ENCODE assay signal across 8 cellular contexts in genomic region chr5:178232124-178232919, GRCh38. TPM values are rescaled to one million over a fixed set of nuclear protein-coding genes. Genes with fewer than 3 reads are reported as not detected.
DNase-seq lines count a peak whose midpoint lies in the region; ATAC-seq and TF ChIP-seq lines count a peak whose summit lies in the region.

PHYKPL (minus strand) TSS chr5:178232802; CDS start chr5:178232550, 252 bp downstream.

- H3K36me3 ChIP-seq in endodermal cell (ENCODE audit: control insufficient read depth, insufficient read depth, low read length) (peaks cover 39% of the 10 kb centered on the region), mesodermal cell (ENCODE audit: control insufficient read depth, insufficient read depth, low read length) (peaks cover 42% of the 10 kb centered on the region)

- 0% methylated on average over 36 to 102 of the region's 102 CpGs for WGBS in endodermal cell (ENCODE audit: insufficient coverage in 1 of 2, insufficient read length in 1 of 2), 2 experiments
- 1% methylated on average over 76 to 92 of the region's 102 CpGs for WGBS in mesodermal cell (ENCODE audit: insufficient coverage in 2 of 2), 2 experiments

- DNase-seq in AG10803 (ENCODE audit: low read depth) (peak; percentile 71), NCI-H774 (lab: John Stamatoyannopoulos, UW) (peak; percentile 51), endodermal cell (peak; percentile 88)
- peak; percentile 85 for DNase-seq in activated CD8-positive, alpha-beta memory T cell treated with anti-CD3 and anti-CD28 coated beads, Interleukin-2, amount 10 ng/mL, durations not matched to agents 7 days and 5 days
- peak; percentile 56 to 63 for DNase-seq in stimulated activated CD8-positive, alpha-beta memory T cell treated with anti-CD3 and anti-CD28 coated beads, Interleukin-15, amount 100 ng/mL, for 48 hours (ENCODE audit: low read depth in 2 of 2)

- no peaks in the 10 kb centered on the region for H3K9me3 Mint-ChIP-seq in activated CD8-positive, alpha-beta memory T cell treated with anti-CD3 and anti-CD28 coated beads, Interleukin-2, amount 10 ng/mL, durations not matched to agents 7 days and 5 days (ENCODE audit: low read depth)
- no peaks in the 10 kb centered on the region for H3K9me3 Mint-ChIP-seq in endodermal cell

- no peaks in the 10 kb centered on the region for H3K27me3 Mint-ChIP-seq in activated CD8-positive, alpha-beta memory T cell treated with anti-CD3 and anti-CD28 coated beads, Interleukin-2, amount 10 ng/mL, durations not matched to agents 7 days and 5 days
- no peaks in the 10 kb centered on the region for H3K27me3 Mint-ChIP-seq in endodermal cell (ENCODE audit: insufficient read depth)

- CTCF ChIA-PET in activated CD8-positive, alpha-beta memory T cell treated with anti-CD3 and anti-CD28 coated beads, Interleukin-2, amount 10 ng/mL, durations not matched to agents 7 days and 5 days (lab: Charles Lee), result interaction anchor here (1.1 to 2.4 kb wide), 3 partner anchors 19 to 28 kb away, joined by 3 to 8 read pairs (median 4); partner anchors contain the start of gene HNRNPAB

- peaks cover 6% of the 10 kb centered on the region for H3K4me1 ChIP-seq in endodermal cell (ENCODE audit: control insufficient read depth, insufficient read depth, low read length)
- peaks cover 10% of the 10 kb centered on the region for H3K4me1 ChIP-seq in mesodermal cell (ENCODE audit: control insufficient read depth, insufficient read depth, low read length, poor library complexity, severe bottlenecking)

- peak; percentile 53 for ATAC-seq in GM18861 (IDR thresholded peaks at IDR 0.05; ENCODE audit: unreplicated experiment)
- ATAC-seq in HG03064 (IDR thresholded peaks at IDR 0.05; ENCODE audit: low read depth, unreplicated experiment), result peak; percentile 56
- ATAC-seq in activated CD8-positive, alpha-beta memory T cell treated with anti-CD3 and anti-CD28 coated beads, Interleukin-2, amount 10 ng/mL, durations not matched to agents 7 days and 5 days, result peak; percentile 68

- peak within 1 kb of the TSS; percentile 91 for H3K4me3 ChIP-seq in AG10803 (ENCODE audit: low read length)
- H3K4me3 ChIP-seq in endodermal cell (ENCODE audit: low read length), result peak within 1 kb of the TSS; percentile 87
- H3K4me3 ChIP-seq in mesodermal cell (ENCODE audit: extremely low read depth, insufficient read depth, low read length, poor library complexity, severe bottlenecking), result peak within 1 kb of the TSS; percentile 78

- peaks cover 80% of the 10 kb centered on the region for H3K4me1 Mint-ChIP-seq in activated CD8-positive, alpha-beta memory T cell treated with anti-CD3 and anti-CD28 coated beads, Interleukin-2, amount 10 ng/mL, durations not matched to agents 7 days and 5 days
- H3K4me1 Mint-ChIP-seq in endodermal cell, result peaks cover 14% of the 10 kb centered on the region

- H3K27me3 ChIP-seq in endodermal cell (ENCODE audit: control insufficient read depth, insufficient read depth, low read length, poor library complexity, severe bottlenecking), result no peaks in the 10 kb centered on the region

- peak within 1 kb of the TSS; percentile 29 for H3K9ac ChIP-seq in endodermal cell (ENCODE audit: extremely low read depth, low read length, poor library complexity, severe bottlenecking)

- H3K27ac ChIP-seq in endodermal cell (ENCODE audit: low read depth, low read length) (peak within 1 kb of the TSS; percentile 27), mesodermal cell (ENCODE audit: low read depth, low read length, severe bottlenecking) (peak within 1 kb of the TSS; percentile 87)

- peak within 1 kb of the TSS; percentile 76 for H3K4me3 Mint-ChIP-seq in activated CD8-positive, alpha-beta memory T cell treated with anti-CD3 and anti-CD28 coated beads, Interleukin-2, amount 10 ng/mL, durations not matched to agents 7 days and 5 days
- H3K4me3 Mint-ChIP-seq in endodermal cell, result peak within 1 kb of the TSS; percentile 71

- H3K27ac Mint-ChIP-seq in activated CD8-positive, alpha-beta memory T cell treated with anti-CD3 and anti-CD28 coated beads, Interleukin-2, amount 10 ng/mL, durations not matched to agents 7 days and 5 days, result peak within 1 kb of the TSS; percentile 85
- peak within 1 kb of the TSS; percentile 52 for H3K27ac Mint-ChIP-seq in endodermal cell

- TF ChIP-seq CTCF in AG10803 (conservative IDR thresholded peaks at IDR 0.05; ENCODE audit: low read length) (no peak), endodermal cell (conservative IDR thresholded peaks at IDR 0.05) (peak; percentile 27)

- H3K9me3 ChIP-seq in endodermal cell (ENCODE audit: control insufficient read depth, low read length) (peaks cover 8% of the 10 kb centered on the region), mesodermal cell (ENCODE audit: control insufficient read depth, low read length) (peaks cover 6% of the 10 kb centered on the region)

- peaks cover 42% of the 10 kb centered on the region for H3K36me3 Mint-ChIP-seq in activated CD8-positive, alpha-beta memory T cell treated with anti-CD3 and anti-CD28 coated beads, Interleukin-2, amount 10 ng/mL, durations not matched to agents 7 days and 5 days
- H3K36me3 Mint-ChIP-seq in endodermal cell (ENCODE audit: low read depth), result peaks cover 39% of the 10 kb centered on the region

RNA-seq across cellular contexts. Expression of gene PHYKPL, which starts in this region (rescaled TPM):
- total RNA-seq in activated CD8-positive, alpha-beta memory T cell treated with anti-CD3 and anti-CD28 coated beads, Interleukin-2, amount 10 ng/mL, durations not matched to agents 7 days and 5 days, result 100 to 1,000 TPM; 117 to 120 TPM
- 10 to 100 TPM; 59.9 to 82.5 TPM for total RNA-seq in endodermal cell
- 40.5 TPM for polyA plus RNA-seq in endodermal cell (2013, experiment 1 of 2)
- 37.3 TPM for polyA plus RNA-seq in endodermal cell (2013, experiment 2 of 2)
- polyA plus RNA-seq in mesodermal cell (2013, experiment 1 of 2), result 38.6 TPM
- polyA plus RNA-seq in mesodermal cell (2013, experiment 2 of 2), result 35.5 TPM

Comparison
In these comparisons a context has a peak if more than half of its experiments do, and no peak if none do; other contexts are left out.
1. Peak in every context shown above with its lines: DNase-seq, ATAC-seq, H3K4me3 ChIP-seq and H3K27ac ChIP-seq.